Comparison of ENCODE assay signal across 1 cellular context in genomic region chr19:53771133-53771532, GRCh38.
TF ChIP-seq lines count a peak whose summit lies in the region.

No MANE protein-coding gene starts in this region.

TF ChIP-seq in H1, 55 proteins besides CTCF, POLR2A, EP300 and RAD21 (continued from another document):
- TF ChIP-seq ASH2L (IDR thresholded peaks at IDR 0.05; ENCODE audit: low read length) (no peak), SP2 (IDR thresholded peaks at IDR 0.05; ENCODE audit: low read length) (no peak), JUN (IDR thresholded peaks at IDR 0.05; ENCODE audit: low read depth, low read length) (no peak), KDM1A (IDR thresholded peaks at IDR 0.05; ENCODE audit: borderline replicate concordance, low read length) (no peak), YY1 (IDR thresholded peaks at IDR 0.05; ENCODE audit: low read depth, low read length) (no peak), CBX8 (IDR thresholded peaks at IDR 0.05; ENCODE audit: borderline replicate concordance, low read depth, low read length) (no peak), RBBP5 (IDR thresholded peaks at IDR 0.05; ENCODE audit: borderline replicate concordance, low read depth, low read length) (peak; percentile 31; the same call in 1 of the 2 replicates), EZH2 (IDR thresholded peaks at IDR 0.05; ENCODE audit: low read depth, low read length, severe bottlenecking) (no peak), SP1 (IDR thresholded peaks at IDR 0.05; ENCODE audit: low read depth, low read length) (peak; percentile 94), ZNF274 (IDR thresholded peaks at IDR 0.05; ENCODE audit: borderline replicate concordance, extremely low read depth, low read length) (no peak), NANOG (IDR thresholded peaks at IDR 0.05; ENCODE audit: insufficient read depth, low read depth, low read length, poor library complexity, severe bottlenecking) (no peak), CHD7 (IDR thresholded peaks at IDR 0.05; ENCODE audit: insufficient replicate concordance, low read length) (no peak), RFX5 (IDR thresholded peaks at IDR 0.05; ENCODE audit: borderline replicate concordance, low read depth, low read length) (no peak), TEAD4 (IDR thresholded peaks at IDR 0.05; ENCODE audit: low read depth, low read length) (peak; percentile 91), BCL11A (IDR thresholded peaks at IDR 0.05; ENCODE audit: low read depth in 2 of 2, low read length in 2 of 2) (peak; percentile 76 to 89), CREB1 (IDR thresholded peaks at IDR 0.05) (no peak; the same call in 1 of the 2 replicates), SUZ12 (IDR thresholded peaks at IDR 0.05; ENCODE audit: low read length) (no peak), HDAC6 (IDR thresholded peaks at IDR 0.05; ENCODE audit: low read depth, low read length) (no peak), GTF2F1 (IDR thresholded peaks at IDR 0.05; ENCODE audit: borderline replicate concordance, low read depth, low read length) (no peak), HDAC2 (IDR thresholded peaks at IDR 0.05; ENCODE audit: borderline replicate concordance in 1 of 2, low read depth in 2 of 2, low read length in 2 of 2) (no peak), ATF3 (IDR thresholded peaks at IDR 0.05; ENCODE audit: insufficient read depth, low read depth, low read length) (no peak), SIN3A (conservative IDR thresholded peaks at IDR 0.05 in 1 of 2, IDR thresholded peaks at IDR 0.05 in 1 of 2; ENCODE audit: low read depth in 1 of 2, low read length in 2 of 2) (no peak), RNF2 (IDR thresholded peaks at IDR 0.05; ENCODE audit: borderline replicate concordance, low read depth, low read length, missing control alignments, poor library complexity, severe bottlenecking) (no peak), SRF (IDR thresholded peaks at IDR 0.05; ENCODE audit: low read depth, low read length) (no peak), SAP30 (IDR thresholded peaks at IDR 0.05; ENCODE audit: insufficient read depth, insufficient replicate concordance, low read length) (no peak), SIRT6 (IDR thresholded peaks at IDR 0.05; ENCODE audit: low read length) (no peak), GABPA (IDR thresholded peaks at IDR 0.05; ENCODE audit: borderline replicate concordance, insufficient read depth, low read length) (no peak), PHF8 (conservative IDR thresholded peaks at IDR 0.05; ENCODE audit: low read depth, low read length) (no peak), BRCA1 (IDR thresholded peaks at IDR 0.05; ENCODE audit: low read depth, low read length) (no peak), USF2 (IDR thresholded peaks at IDR 0.05; ENCODE audit: low read length) (no peak), JUND (IDR thresholded peaks at IDR 0.05; ENCODE audit: low read length) (0 out of 2 replicates have a peak, but pooled peaks have one; percentile 29), POLR2AphosphoS5 (IDR thresholded peaks at IDR 0.05; ENCODE audit: low read depth, low read length) (no peak), FOSL1 (IDR thresholded peaks at IDR 0.05; ENCODE audit: insufficient read depth, low read depth, low read length) (no peak), CEBPB (IDR thresholded peaks at IDR 0.05; ENCODE audit: low read depth, low read length) (no peak)
- TF ChIP-seq, protein P1, sequence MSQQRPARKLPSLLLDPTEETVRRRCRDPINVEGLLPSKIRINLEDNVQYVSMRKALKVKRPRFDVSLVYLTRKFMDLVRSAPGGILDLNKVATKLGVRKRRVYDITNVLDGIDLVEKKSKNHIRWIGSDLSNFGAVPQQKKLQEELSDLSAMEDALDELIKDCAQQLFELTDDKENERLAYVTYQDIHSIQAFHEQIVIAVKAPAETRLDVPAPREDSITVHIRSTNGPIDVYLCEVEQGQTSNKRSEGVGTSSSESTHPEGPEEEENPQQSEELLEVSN (IDR thresholded peaks at IDR 0.05): no peak
- TF ChIP-seq, protein P2, sequence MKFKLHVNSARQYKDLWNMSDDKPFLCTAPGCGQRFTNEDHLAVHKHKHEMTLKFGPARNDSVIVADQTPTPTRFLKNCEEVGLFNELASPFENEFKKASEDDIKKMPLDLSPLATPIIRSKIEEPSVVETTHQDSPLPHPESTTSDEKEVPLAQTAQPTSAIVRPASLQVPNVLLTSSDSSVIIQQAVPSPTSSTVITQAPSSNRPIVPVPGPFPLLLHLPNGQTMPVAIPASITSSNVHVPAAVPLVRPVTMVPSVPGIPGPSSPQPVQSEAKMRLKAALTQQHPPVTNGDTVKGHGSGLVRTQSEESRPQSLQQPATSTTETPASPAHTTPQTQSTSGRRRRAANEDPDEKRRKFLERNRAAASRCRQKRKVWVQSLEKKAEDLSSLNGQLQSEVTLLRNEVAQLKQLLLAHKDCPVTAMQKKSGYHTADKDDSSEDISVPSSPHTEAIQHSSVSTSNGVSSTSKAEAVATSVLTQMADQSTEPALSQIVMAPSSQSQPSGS (IDR thresholded peaks at IDR 0.05; ENCODE audit: low read length): 0 out of 2 replicates have a peak, but pooled peaks have one; percentile 32
